ENCODE assay signal across 15 cellular contexts in genomic region chr7:96701258-96701657, GRCh38.
"Had no signal": no experiment of that assay in that cellular context is flagged by ENCODE, and none has a peak within 500 bp of the region (broad histone marks: within the 10 kb centered on the region; RNA-seq: fewer than 3 reads in every experiment).

No MANE protein-coding gene starts in this region.

- DNase-seq: activated CD4-positive, alpha-beta memory T cell treated with anti-CD3 and anti-CD28 coated beads for 36 hours; activated CD4-positive, alpha-beta T cell treated with anti-CD3 and anti-CD28 coated beads for 36 hours; activated CD8-positive, alpha-beta memory T cell treated with anti-CD3 and anti-CD28 coated beads, Interleukin-2, amount 10 ng/mL, durations not matched to agents 7 days and 5 days; activated naive CD4-positive, alpha-beta T cell treated with anti-CD3 and anti-CD28 coated beads, Interleukin-2, amount 50 U/mL, for 16 hours; activated T-cell treated with anti-CD3 and anti-CD28 coated beads, Interleukin-2, amount 50 U/mL, for 1 hour; heart left ventricle; midbrain; ovary; stimulated activated CD4-positive, alpha-beta T cell treated with anti-CD3 and anti-CD28 coated beads, Interleukin-12 subunit alpha, Interleukin-12 subunit beta, amount 100 ng/mL, for 4 hours; WERI-Rb-1 had no signal

- H3K27ac ChIP-seq: epithelial cell of prostate, heart left ventricle, ovary, tibial nerve, vagina, WERI-Rb-1 had no signal

- H3K27me3 ChIP-seq: heart left ventricle, ovary, tibial nerve, vagina had no signal

- ATAC-seq: activated CD4-positive, alpha-beta T cell treated with anti-CD3 and anti-CD28 coated beads for 36 hours; activated CD8-positive, alpha-beta memory T cell treated with anti-CD3 and anti-CD28 coated beads, Interleukin-2, amount 10 ng/mL, durations not matched to agents 7 days and 5 days; heart left ventricle; stimulated activated memory B cell treated with anti-CD40 and anti-IgM and Interleukin-4, amounts not matched to agents 10 μg/mL and 1 μg/mL and 100 μg/mL, for 72 hours had no signal

- H3K4me3 ChIP-seq: heart left ventricle, lung, ovary, tibial nerve, vagina had no signal

- H3K9me3 ChIP-seq: heart left ventricle, ovary, tibial nerve, vagina had no signal

- H3K36me3 ChIP-seq: ovary, tibial nerve, vagina had no signal
